Comparison of ENCODE assay signal across 1 cellular context in genomic region chr9:77489405-77490163, GRCh38.
TF ChIP-seq lines count a peak whose summit lies in the region.

No MANE protein-coding gene starts in this region.

TF ChIP-seq in K562, 482 proteins besides CTCF, POLR2A, EP300 and RAD21:
- peak; percentile 32 for TF ChIP-seq NFYB (IDR thresholded peaks at IDR 0.05; ENCODE audit: extremely low read depth, insufficient read length)
